In the genomic region with DNA sequence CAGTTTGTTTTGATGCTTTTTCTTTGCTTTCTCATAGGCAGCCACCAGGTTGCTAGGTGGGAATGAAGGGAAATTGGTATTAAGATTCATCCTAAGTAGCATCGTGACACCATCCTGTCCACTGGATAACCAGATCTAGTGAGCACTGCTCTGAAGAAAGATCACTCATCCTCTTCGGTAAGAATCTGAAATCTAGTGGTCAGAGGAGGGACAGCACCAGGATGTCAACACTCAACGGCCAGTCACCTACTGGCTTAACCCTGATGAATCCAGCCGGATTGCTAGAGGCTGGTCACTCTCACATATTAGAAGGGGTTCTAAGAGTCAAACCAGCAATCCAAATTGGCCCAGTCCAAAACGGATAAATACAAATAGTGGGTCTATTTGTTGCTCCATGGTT, we compare ENCODE assay signal across 23 cellular contexts. TPM values are rescaled to one million over a fixed set of nuclear protein-coding genes. Genes with fewer than 3 reads are reported as not detected.
DNase-seq lines count a peak whose midpoint lies in the region; ATAC-seq and TF ChIP-seq lines count a peak whose summit lies in the region.
"Had no signal": no experiment of that assay in that cellular context is flagged by ENCODE, and none has a peak within 500 bp of the region (broad histone marks: within the 10 kb centered on the region; RNA-seq: fewer than 3 reads in every experiment).

No MANE protein-coding gene starts in this region.

- no peaks in the 10 kb centered on the region for H3K27me3 ChIP-seq in WERI-Rb-1 (ENCODE audit: insufficient read depth, low read depth, severe bottlenecking)
- H3K27me3 ChIP-seq: BLaER1, MG63 had no signal

- no peak overlapping the region for H3K27ac ChIP-seq in WERI-Rb-1
- no peak overlapping the region for H3K27ac ChIP-seq in caudate nucleus (ENCODE audit: low read depth, low read length)
- H3K27ac ChIP-seq: BLaER1, SK-N-MC had no signal

- no peaks in the 10 kb centered on the region for H3K9me3 Mint-ChIP-seq in endothelial cell (ENCODE audit: unreplicated experiment)
- H3K9me3 Mint-ChIP-seq in stimulated activated effector memory CD8-positive, alpha-beta T cell treated with anti-CD3 and anti-CD28 coated beads, Interleukin-12 subunit alpha, Interleukin-12 subunit beta, amount 100 ng/mL, for 72 hours: no peaks in the 10 kb centered on the region
- H3K9me3 Mint-ChIP-seq: CD8-positive, alpha-beta memory T cell had no signal

- no peak overlapping the region for H3K27ac Mint-ChIP-seq in endothelial cell (ENCODE audit: unreplicated experiment)
- H3K27ac Mint-ChIP-seq in stimulated activated effector memory CD8-positive, alpha-beta T cell treated with anti-CD3 and anti-CD28 coated beads, Interleukin-12 subunit alpha, Interleukin-12 subunit beta, amount 100 ng/mL, for 72 hours: peak overlapping the region; percentile 23

- peaks cover 98% of the 10 kb centered on the region for H3K36me3 ChIP-seq in WERI-Rb-1

- H3K4me3 ChIP-seq in GM12864 (ENCODE audit: low read depth, low read length) (no peak overlapping the region), WERI-Rb-1 (ENCODE audit: low read depth, low read length) (no peak overlapping the region)
- H3K4me3 ChIP-seq: BLaER1, MG63, SK-N-MC had no signal

- H3K4me1 Mint-ChIP-seq in endothelial cell (ENCODE audit: unreplicated experiment): peaks cover 20% of the 10 kb centered on the region
- H3K4me1 Mint-ChIP-seq in stimulated activated effector memory CD8-positive, alpha-beta T cell treated with anti-CD3 and anti-CD28 coated beads, Interleukin-12 subunit alpha, Interleukin-12 subunit beta, amount 100 ng/mL, for 72 hours: peaks cover 10% of the 10 kb centered on the region

- TF ChIP-seq CTCF in GM12864 (IDR thresholded peaks at IDR 0.05; ENCODE audit: low read depth, low read length, missing control alignments) (peak; percentile 1), WERI-Rb-1 (IDR thresholded peaks at IDR 0.05; ENCODE audit: low read depth, low read length) (0 out of 2 replicates have a peak, but pooled peaks have one; percentile 12), endothelial cell (IDR thresholded peaks at IDR 0.05; ENCODE audit: unreplicated experiment) (no peak)

- H3K4me3 Mint-ChIP-seq in endothelial cell (ENCODE audit: unreplicated experiment): peak overlapping the region; percentile 38
- no peak overlapping the region for H3K4me3 Mint-ChIP-seq in stimulated activated effector memory CD8-positive, alpha-beta T cell treated with anti-CD3 and anti-CD28 coated beads, Interleukin-12 subunit alpha, Interleukin-12 subunit beta, amount 100 ng/mL, for 72 hours
- H3K4me3 Mint-ChIP-seq: CD8-positive, alpha-beta memory T cell had no signal

- no peak for ATAC-seq in stimulated activated effector memory CD8-positive, alpha-beta T cell treated with anti-CD3 and anti-CD28 coated beads, Interleukin-12 subunit alpha, Interleukin-12 subunit beta, amount 100 ng/mL, for 72 hours
- ATAC-seq in GM18870 (IDR thresholded peaks at IDR 0.05; ENCODE audit: unreplicated experiment) (no peak), GM18511 (IDR thresholded peaks at IDR 0.05; ENCODE audit: unreplicated experiment) (no peak)

- H3K9me3 ChIP-seq in WERI-Rb-1 (ENCODE audit: severe bottlenecking): no peaks in the 10 kb centered on the region
- H3K9me3 ChIP-seq: BLaER1, MG63 had no signal

- H3K36me3 Mint-ChIP-seq in endothelial cell (ENCODE audit: low read depth, unreplicated experiment): peaks cover 25% of the 10 kb centered on the region
- peaks cover 37% of the 10 kb centered on the region for H3K36me3 Mint-ChIP-seq in stimulated activated effector memory CD8-positive, alpha-beta T cell treated with anti-CD3 and anti-CD28 coated beads, Interleukin-12 subunit alpha, Interleukin-12 subunit beta, amount 100 ng/mL, for 72 hours

- H3K27me3 Mint-ChIP-seq in endothelial cell (ENCODE audit: unreplicated experiment): peaks cover 7% of the 10 kb centered on the region
- H3K27me3 Mint-ChIP-seq: CD8-positive, alpha-beta memory T cell had no signal

- DNase-seq in GM12864 (ENCODE audit: low read depth): no peak
- no peak for DNase-seq in WERI-Rb-1
- no peak for DNase-seq in endothelial cell (ENCODE audit: low spot score)
- DNase-seq in stimulated activated effector memory CD8-positive, alpha-beta T cell treated with anti-CD3 and anti-CD28 coated beads, Interleukin-12 subunit alpha, Interleukin-12 subunit beta, amount 100 ng/mL, for 72 hours (ENCODE audit: low spot score in 2 of 2): no peak
- no peak for DNase-seq in caudate nucleus (lab: John Stamatoyannopoulos, UW)
- DNase-seq: ACHN; Calu3; CD8-positive, alpha-beta memory T cell; DMS153; GOT3; MG63; NCI-H1417; NCI-H1694 treated with DMSO at 0.1 percent for 48 hours; NCI-H2081 treated with DMSO at 0.1 percent for 48 hours; NCI-H446 treated with DMSO at 0.1 percent for 48 hours; NCI-H526 treated with DMSO at 0.1 percent for 48 hours; RPMI8226; SHP77; SW 1271 had no signal

RNA-seq across cellular contexts. Expression of a gene that starts 50.8 kb away (rescaled TPM):
- total RNA-seq in endothelial cell (ENCODE audit: unreplicated experiment): 75.6 TPM
